25 cellular contexts compared by ENCODE assay signal in the genomic region with DNA sequence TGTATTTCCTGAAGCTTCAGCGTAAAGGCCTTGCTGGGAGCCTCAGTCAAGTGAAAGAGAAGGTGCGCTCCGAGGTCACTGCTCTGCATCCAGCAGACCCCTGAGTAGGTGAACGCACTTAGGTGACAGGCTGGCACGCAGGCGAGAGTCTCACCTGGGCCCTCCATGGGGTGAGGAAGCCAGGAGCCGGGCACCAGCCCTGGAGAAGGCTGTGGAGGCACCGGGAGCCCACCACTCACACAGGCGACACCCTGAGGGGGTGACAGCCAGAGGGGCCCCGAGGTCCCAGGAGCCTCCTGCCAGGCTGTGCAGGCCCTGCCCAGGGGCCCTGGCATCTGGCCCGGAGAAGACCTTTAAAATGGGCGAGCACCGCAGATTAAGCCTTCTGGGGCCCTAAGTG.
DNase-seq lines count a peak whose midpoint lies in the region; ATAC-seq and TF ChIP-seq lines count a peak whose summit lies in the region.
"Had no signal": no experiment of that assay in that cellular context is flagged by ENCODE, and none has a peak within 500 bp of the region (broad histone marks: within the 10 kb centered on the region; RNA-seq: fewer than 3 reads in every experiment).

No MANE protein-coding gene starts in this region.

- H3K27ac ChIP-seq in BLaER1 treated with 17β-estradiol and CSF1 and Interleukin-3, amounts not matched to agents 10 nM and 100 nM, result peak overlapping the region in 1 of 11 experiments; percentile 42; a peak in 2 of 22 replicates
- 0 out of 2 replicates have a peak overlapping the region, but pooled peaks have one; percentile 19 for H3K27ac ChIP-seq in RWPE1
- H3K27ac ChIP-seq in WERI-Rb-1, result peak overlapping the region; percentile 68
- peak overlapping the region in 13 of 21 experiments; percentile 20 to 85 (median 62) for H3K27ac ChIP-seq in skin epidermis
- H3K27ac ChIP-seq in H9 (ENCODE audit: insufficient read length, low read depth, low read length), result no peak overlapping the region

- H4K20me1 ChIP-seq in BLaER1 treated with 17β-estradiol and CSF1 and Interleukin-3, amounts not matched to agents 10 nM and 100 nM, result peaks cover 50 to 100% (median 94%) of the 10 kb centered on the region in 11 experiments; a peak in 20 of 22 replicates
- peaks cover 3% of the 10 kb centered on the region for H4K20me1 ChIP-seq in H9 (ENCODE audit: control insufficient read depth, insufficient read depth, insufficient read length)

- H3K4me1 Mint-ChIP-seq in activated CD4-positive, alpha-beta memory T cell treated with anti-CD3 and anti-CD28 coated beads, Interleukin-2, amount 10 ng/mL, durations not matched to agents 7 days and 5 days, result no peaks in the 10 kb centered on the region
- no peaks in the 10 kb centered on the region for H3K4me1 Mint-ChIP-seq in H9
- H3K4me1 Mint-ChIP-seq: CD14-positive monocyte had no signal

- no peak overlapping the region for H2BK12ac ChIP-seq in H9 (ENCODE audit: insufficient read length, low read depth, low read length)

- no peak overlapping the region for H4K8ac ChIP-seq in H9 (replicated peaks; ENCODE audit: insufficient read length, low read depth, low read length)

- no peak overlapping the region for H4K5ac ChIP-seq in H9 (ENCODE audit: insufficient read length, low read depth, low read length)

- no peak overlapping the region for H3K4me3 ChIP-seq in BLaER1 treated with 17β-estradiol and CSF1 and Interleukin-3, amounts not matched to agents 10 nM and 100 nM
- H3K4me3 ChIP-seq in WERI-Rb-1 (ENCODE audit: low read depth, low read length) (no peak overlapping the region), skin epidermis (no peak overlapping the region)
- H3K4me3 ChIP-seq: GM12878 had no signal

- H3K27me3 Mint-ChIP-seq in activated CD4-positive, alpha-beta memory T cell treated with anti-CD3 and anti-CD28 coated beads, Interleukin-2, amount 10 ng/mL, durations not matched to agents 7 days and 5 days, result no peaks in the 10 kb centered on the region
- peaks cover 1% of the 10 kb centered on the region for H3K27me3 Mint-ChIP-seq in H9 (ENCODE audit: low read depth)
- H3K27me3 Mint-ChIP-seq: CD4-positive, alpha-beta memory T cell; CD4-positive, CD25-positive, alpha-beta regulatory T cell; CD8-positive, alpha-beta memory T cell had no signal

- no CpG with 5 or more reads among the region's 13 CpGs for WGBS in H9 (ENCODE audit: extremely low coverage, insufficient read length, low lambda C conversion rate)

- H2BK5ac ChIP-seq in H9 (ENCODE audit: insufficient read length, low read length), result no peak overlapping the region

- H3K56ac ChIP-seq in H9 (ENCODE audit: insufficient read length, low read depth, low read length), result no peak overlapping the region

- H4K91ac ChIP-seq in H9 (ENCODE audit: insufficient read length, low read depth, low read length), result no peak overlapping the region

- TF ChIP-seq CTCF in RWPE1 (conservative IDR thresholded peaks at IDR 0.05; ENCODE audit: low read depth) (no peak), WERI-Rb-1 (IDR thresholded peaks at IDR 0.05; ENCODE audit: low read depth, low read length) (no peak), H9 (conservative IDR thresholded peaks at IDR 0.05) (no peak)

- POLR2A ChIA-PET in RWPE1 (lab: Yijun Ruan, JAX; ENCODE audit: low non-redundant PET), result no interaction called here
- POLR2A ChIA-PET in activated CD4-positive, alpha-beta memory T cell treated with anti-CD3 and anti-CD28 coated beads, Interleukin-2, amount 10 ng/mL, durations not matched to agents 7 days and 5 days (lab: Charles Lee), result no interaction called here

- no peak overlapping the region for H3K4ac ChIP-seq in H9 (ENCODE audit: low read depth, low read length)

- H3K14ac ChIP-seq in H9 (ENCODE audit: insufficient read depth, low read length), result no peak overlapping the region

- peaks cover 40 to 100% (median 96%) of the 10 kb centered on the region in 10 experiments for H3K4me1 ChIP-seq in BLaER1 treated with 17β-estradiol and CSF1 and Interleukin-3, amounts not matched to agents 10 nM and 100 nM
- no peaks in the 10 kb centered on the region for H3K4me1 ChIP-seq in H9 (ENCODE audit: insufficient read depth, low read length)
- H3K4me1 ChIP-seq: BE2C had no signal

- no peak for ATAC-seq in HG02938 (IDR thresholded peaks at IDR 0.05; ENCODE audit: unreplicated experiment)
- ATAC-seq: GM12878 had no signal

- no peak overlapping the region for H3K27ac Mint-ChIP-seq in activated CD4-positive, alpha-beta memory T cell treated with anti-CD3 and anti-CD28 coated beads, Interleukin-2, amount 10 ng/mL, durations not matched to agents 7 days and 5 days
- no peak overlapping the region for H3K27ac Mint-ChIP-seq in H9
- H3K27ac Mint-ChIP-seq: CD14-positive monocyte; CD4-positive, alpha-beta memory T cell; CD4-positive, CD25-positive, alpha-beta regulatory T cell; CD8-positive, alpha-beta memory T cell had no signal

- peaks cover 0 to 15% (median 0%) of the 10 kb centered on the region in 11 experiments; a peak in 4 of 22 replicates for H3K36me3 ChIP-seq in BLaER1 treated with 17β-estradiol and CSF1 and Interleukin-3, amounts not matched to agents 10 nM and 100 nM
- H3K36me3 ChIP-seq in WERI-Rb-1, result no peaks in the 10 kb centered on the region; the same call in 1 of the 2 replicates
- H3K36me3 ChIP-seq: BE2C had no signal

- H3T11ph ChIP-seq in H9 (ENCODE audit: low read length), result no peak overlapping the region

- peaks cover 0 to 44% (median 0%) of the 10 kb centered on the region in 11 experiments; a peak in 6 of 22 replicates for H3K27me3 ChIP-seq in BLaER1 treated with 17β-estradiol and CSF1 and Interleukin-3, amounts not matched to agents 10 nM and 100 nM
- H3K27me3 ChIP-seq in WERI-Rb-1 (ENCODE audit: insufficient read depth, low read depth, severe bottlenecking), result no peaks in the 10 kb centered on the region
- no peaks in the 10 kb centered on the region for H3K27me3 ChIP-seq in H9 (ENCODE audit: insufficient read depth, low read length)
- H3K27me3 ChIP-seq: BE2C had no signal

- DNase-seq in RWPE1 (ENCODE audit: low spot score) (no peak), WERI-Rb-1 (no peak), H9 (no peak)
- DNase-seq in activated CD4-positive, alpha-beta memory T cell treated with anti-CD3 and anti-CD28 coated beads, Interleukin-2, amount 10 ng/mL, durations not matched to agents 7 days and 5 days, result no peak
- no peak for DNase-seq in activated CD4-positive, alpha-beta T cell treated with anti-CD3 and anti-CD28 coated beads, Interleukin-2, amount 50 U/mL, for 1 hour
- DNase-seq: 8988T; ACHN; BE2C; C1 segment of cervical spinal cord; CD4-positive, alpha-beta memory T cell; CD4-positive, CD25-positive, alpha-beta regulatory T cell; CD8-positive, alpha-beta memory T cell; COR-L47; DMS 273 treated with DMSO at 0.1 percent for 48 hours; DMS153; DMS53; DMS79; DND-41; EL; GDM1 had no signal

- no peaks in the 10 kb centered on the region for H3K9me3 Mint-ChIP-seq in activated CD4-positive, alpha-beta memory T cell treated with anti-CD3 and anti-CD28 coated beads, Interleukin-2, amount 10 ng/mL, durations not matched to agents 7 days and 5 days
- H3K9me3 Mint-ChIP-seq in H9, result no peaks in the 10 kb centered on the region; a peak in 2 of 5 replicates
- H3K9me3 Mint-ChIP-seq: CD4-positive, alpha-beta memory T cell; CD4-positive, CD25-positive, alpha-beta regulatory T cell; CD8-positive, alpha-beta memory T cell had no signal

- H3K36me3 Mint-ChIP-seq in activated CD4-positive, alpha-beta memory T cell treated with anti-CD3 and anti-CD28 coated beads, Interleukin-2, amount 10 ng/mL, durations not matched to agents 7 days and 5 days (ENCODE audit: low read depth), result no peaks in the 10 kb centered on the region
- H3K36me3 Mint-ChIP-seq in H9 (ENCODE audit: insufficient read depth in 1 of 3, low read depth in 3 of 3), result peaks cover 0 to 5% (median 0%) of the 10 kb centered on the region in 3 experiments; a peak in 2 of 7 replicates
- H3K36me3 Mint-ChIP-seq: CD14-positive monocyte; CD4-positive, CD25-positive, alpha-beta regulatory T cell had no signal

- H3K18ac ChIP-seq in H9 (ENCODE audit: insufficient read length, low read depth, low read length), result no peak overlapping the region

- no peak overlapping the region for H2AFZ ChIP-seq in H9 (ENCODE audit: low read length)

- no peaks in the 10 kb centered on the region for H3K9me3 ChIP-seq in BLaER1 treated with 17β-estradiol and CSF1 and Interleukin-3, amounts not matched to agents 10 nM and 100 nM (replicated peaks in 1 of 11)
- no peaks in the 10 kb centered on the region for H3K9me3 ChIP-seq in WERI-Rb-1 (ENCODE audit: severe bottlenecking)
- H3K9me3 ChIP-seq in H9 (ENCODE audit: control insufficient read depth, low read depth, low read length), result no peaks in the 10 kb centered on the region
- H3K9me3 ChIP-seq: BE2C had no signal

- CTCF ChIA-PET in RWPE1 (lab: Yijun Ruan, JAX), result no interaction called here
- CTCF ChIA-PET in activated CD4-positive, alpha-beta memory T cell treated with anti-CD3 and anti-CD28 coated beads, Interleukin-2, amount 10 ng/mL, durations not matched to agents 7 days and 5 days (lab: Charles Lee), result no interaction called here

- H3K23ac ChIP-seq in H9 (ENCODE audit: insufficient read length, low read depth, low read length), result no peak overlapping the region

- H2BK20ac ChIP-seq in H9 (ENCODE audit: low read depth, low read length, poor library complexity, severe bottlenecking), result no peak overlapping the region

- no peaks in the 10 kb centered on the region for H3K23me2 ChIP-seq in H9 (ENCODE audit: insufficient read length, low read depth, low read length, poor library complexity, severe bottlenecking)

- no peaks in the 10 kb centered on the region; the same call in 1 of the 2 replicates for H3K79me2 ChIP-seq in H9 (ENCODE audit: insufficient read depth, low read length)

- no peak overlapping the region for H2BK120ac ChIP-seq in H9 (ENCODE audit: low read depth, low read length, poor library complexity, severe bottlenecking)

- peak overlapping the region; percentile 40 to 97 (median 87) for H3K4me2 ChIP-seq in BLaER1 treated with 17β-estradiol and CSF1 and Interleukin-3, amounts not matched to agents 10 nM and 100 nM
- H3K4me2 ChIP-seq in H9 (ENCODE audit: insufficient read depth, insufficient read length, low read length), result no peak overlapping the region

- H3K4me3 Mint-ChIP-seq in activated CD4-positive, alpha-beta memory T cell treated with anti-CD3 and anti-CD28 coated beads, Interleukin-2, amount 10 ng/mL, durations not matched to agents 7 days and 5 days, result no peak overlapping the region
- H3K4me3 Mint-ChIP-seq in H9, result no peak overlapping the region
- H3K4me3 Mint-ChIP-seq: CD14-positive monocyte; CD4-positive, alpha-beta memory T cell; CD4-positive, CD25-positive, alpha-beta regulatory T cell; CD8-positive, alpha-beta memory T cell had no signal

- no peak overlapping the region for H2BK15ac ChIP-seq in H9 (ENCODE audit: low read depth, low read length)

- H2AK5ac ChIP-seq in H9 (ENCODE audit: insufficient read length, low read length), result no peak overlapping the region

- peak overlapping the region in 5 of 11 experiments; percentile 22 to 56 (median 33); a peak in 5 of 22 replicates for H3K9ac ChIP-seq in BLaER1 treated with 17β-estradiol and CSF1 and Interleukin-3, amounts not matched to agents 10 nM and 100 nM
- H3K9ac ChIP-seq in H9 (ENCODE audit: extremely low read depth, insufficient read length, low read length), result no peak overlapping the region

- no peaks in the 10 kb centered on the region for H3K79me1 ChIP-seq in H9 (ENCODE audit: insufficient read depth, low read depth, low read length, poor library complexity, severe bottlenecking)
